ENCODE assay signal across 7 cellular contexts in the genomic region with DNA sequence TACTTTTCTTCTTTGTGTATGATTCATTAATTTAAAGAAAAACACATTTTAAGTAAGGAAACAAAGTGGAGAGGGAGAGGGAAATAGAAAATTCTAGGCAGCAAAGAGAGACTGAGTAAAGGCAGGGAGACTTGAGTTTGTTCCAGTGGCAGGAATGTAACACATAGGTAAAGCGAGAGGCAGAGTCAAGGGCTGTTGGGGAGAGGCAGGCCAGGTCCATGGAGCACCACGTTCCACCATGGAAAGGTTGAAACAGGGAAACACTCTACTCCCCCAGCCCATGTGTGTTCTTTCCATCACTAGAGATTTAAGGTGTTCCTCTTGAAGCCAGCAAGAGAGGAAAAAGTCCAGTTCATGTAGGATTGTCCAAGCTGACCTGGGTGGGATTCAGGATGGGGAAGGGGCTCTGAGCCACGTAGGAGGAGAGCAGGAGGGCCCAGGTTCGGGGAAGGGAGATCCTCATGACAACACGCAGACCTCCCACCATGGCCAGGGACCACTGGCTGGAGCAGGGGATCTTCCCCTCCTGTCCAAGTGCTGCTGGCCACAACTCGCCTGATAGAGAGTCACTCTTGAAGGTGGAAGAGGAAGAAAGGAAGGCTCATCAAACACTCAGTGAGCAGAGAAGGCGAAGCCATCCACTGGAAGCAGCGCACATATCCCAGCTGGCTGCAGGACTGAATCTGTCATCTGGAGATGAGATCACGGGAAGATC.
"Had no signal": no experiment of that assay in that cellular context is flagged by ENCODE, and none has a peak within 500 bp of the region (broad histone marks: within the 10 kb centered on the region; RNA-seq: fewer than 3 reads in every experiment).

No MANE protein-coding gene starts in this region.

- ATAC-seq: HCT116 had no signal

- H3K27me3 Mint-ChIP-seq: IgD-negative memory B cell had no signal

- H3K36me3 ChIP-seq: HAP-1 had no signal

- H3K4me3 Mint-ChIP-seq: HFFc6, IgD-negative memory B cell had no signal

- H3K4me3 ChIP-seq: GM23248, HAP-1 had no signal

- H3K4me1 Mint-ChIP-seq: IgD-negative memory B cell had no signal

- H3K27ac Mint-ChIP-seq: HFFc6 had no signal

- H3K9ac ChIP-seq: GM23248 had no signal

- H3K36me3 Mint-ChIP-seq: IgD-negative memory B cell had no signal

- H3K27ac ChIP-seq: GM23248 had no signal

- H3K9me3 ChIP-seq: HAP-1 had no signal

- H2AFZ ChIP-seq: GM23248 had no signal

- DNase-seq: GM23248, GOT3, H7, HFFc6 had no signal

- H3K4me1 ChIP-seq: HAP-1 had no signal
